ENCODE assay signal across 13 cellular contexts in genomic region chrX:19709812-19710518, GRCh38.
DNase-seq lines count a peak whose midpoint lies in the region; ATAC-seq, FAIRE-seq and TF ChIP-seq lines count a peak whose summit lies in the region.
"Had no signal": no experiment of that assay in that cellular context is flagged by ENCODE, and none has a peak within 500 bp of the region (broad histone marks: within the 10 kb centered on the region; RNA-seq: fewer than 3 reads in every experiment).

No MANE protein-coding gene starts in this region.

- POLR2A ChIA-PET in CD8-positive, alpha-beta T cell (lab: Charles Lee): no interaction called here

- no peak for TF ChIP-seq CTCF in CD8-positive, alpha-beta T cell (IDR thresholded peaks at IDR 0.05)
- TF ChIP-seq CTCF in pancreas (IDR thresholded peaks at IDR 0.05): no peak

- no peak overlapping the region for H3K4me3 ChIP-seq in CD8-positive, alpha-beta T cell (ENCODE audit: low read depth, low read length)
- no peak overlapping the region for H3K4me3 ChIP-seq in mesenchymal stem cell (ENCODE audit: insufficient read depth in 1 of 2, low read depth in 1 of 2, low read length in 2 of 2)
- H3K4me3 ChIP-seq in pancreas: no peak overlapping the region
- H3K4me3 ChIP-seq: uterus had no signal

- H3K4me2 ChIP-seq in mesenchymal stem cell (ENCODE audit: low read length, poor library complexity, severe bottlenecking): peak overlapping the region; percentile 34

- no peak overlapping the region for H3K4me3 Mint-ChIP-seq in CD8-positive, alpha-beta T cell
- H3K4me3 Mint-ChIP-seq in central memory CD8-positive, alpha-beta T cell: no peak overlapping the region
- H3K4me3 Mint-ChIP-seq: naive B cell had no signal

- no peak overlapping the region for H2AK5ac ChIP-seq in mesenchymal stem cell (ENCODE audit: low read length, severe bottlenecking)

- ATAC-seq in CD8-positive, alpha-beta T cell: no peak
- no peak for ATAC-seq in central memory CD8-positive, alpha-beta T cell (replicated peaks; ENCODE audit: extremely low read depth, poor library complexity, severe bottlenecking)
- ATAC-seq in HG03520 (IDR thresholded peaks at IDR 0.05; ENCODE audit: unreplicated experiment): no peak
- no peak for ATAC-seq in pancreas
- ATAC-seq in HG02870 (IDR thresholded peaks at IDR 0.05; ENCODE audit: unreplicated experiment): no peak

- H3K36me3 ChIP-seq in CD8-positive, alpha-beta T cell (ENCODE audit: insufficient read depth, low read length): no peaks in the 10 kb centered on the region
- H3K36me3 ChIP-seq in mesenchymal stem cell (ENCODE audit: control insufficient read depth in 1 of 2, insufficient read depth in 2 of 2, low read depth in 1 of 2, low read length in 2 of 2): no peaks in the 10 kb centered on the region
- H3K36me3 ChIP-seq in pancreas: no peaks in the 10 kb centered on the region
- H3K36me3 ChIP-seq: uterus had no signal

- no peak overlapping the region for H3K4ac ChIP-seq in mesenchymal stem cell (ENCODE audit: low read depth in 1 of 2, low read length in 2 of 2)

- H2BK120ac ChIP-seq in mesenchymal stem cell (ENCODE audit: low read depth, low read length): no peak overlapping the region

- H3K23ac ChIP-seq in mesenchymal stem cell (ENCODE audit: low read length in 2 of 2): no peak overlapping the region

- no peaks in the 10 kb centered on the region for H3K27me3 ChIP-seq in CD8-positive, alpha-beta T cell (ENCODE audit: insufficient read depth, low read length)
- no peaks in the 10 kb centered on the region for H3K27me3 ChIP-seq in mesenchymal stem cell (ENCODE audit: control insufficient read depth in 1 of 2, insufficient read depth in 1 of 2, low read length in 2 of 2)
- peaks cover 0 to 5% (median 0%) of the 10 kb centered on the region in 4 donors for H3K27me3 ChIP-seq in pancreas
- H3K27me3 ChIP-seq: uterus had no signal

- H3K27ac Mint-ChIP-seq in CD8-positive, alpha-beta T cell: peak overlapping the region; percentile 78
- peak overlapping the region; percentile 49 for H3K27ac Mint-ChIP-seq in central memory CD8-positive, alpha-beta T cell (ENCODE audit: low read depth)

- H3K4me1 ChIP-seq in CD8-positive, alpha-beta T cell (ENCODE audit: insufficient read depth, low read length): peaks cover 20% of the 10 kb centered on the region
- peaks cover 4% of the 10 kb centered on the region for H3K4me1 ChIP-seq in mesenchymal stem cell (ENCODE audit: control insufficient read depth, insufficient read depth, low read depth, low read length)
- H3K4me1 ChIP-seq in pancreas: no peaks in the 10 kb centered on the region
- H3K4me1 ChIP-seq: uterus had no signal

- no peak overlapping the region for H3K14ac ChIP-seq in mesenchymal stem cell (ENCODE audit: low read length in 2 of 2)

- no peaks in the 10 kb centered on the region for H3K27me3 Mint-ChIP-seq in CD8-positive, alpha-beta T cell (ENCODE audit: low read depth)
- H3K27me3 Mint-ChIP-seq in central memory CD8-positive, alpha-beta T cell: no peaks in the 10 kb centered on the region
- H3K27me3 Mint-ChIP-seq: naive B cell had no signal

- peaks cover 1% of the 10 kb centered on the region for H3K79me1 ChIP-seq in mesenchymal stem cell (replicated peaks; ENCODE audit: low read length, poor library complexity, severe bottlenecking)

- H2BK15ac ChIP-seq in mesenchymal stem cell (ENCODE audit: low read depth, poor library complexity, severe bottlenecking): no peak overlapping the region

- no peaks in the 10 kb centered on the region for H3K9me3 ChIP-seq in CD8-positive, alpha-beta T cell (ENCODE audit: low read length)
- H3K9me3 ChIP-seq in mesenchymal stem cell (ENCODE audit: control insufficient read depth, low read length) (no peaks in the 10 kb centered on the region), pancreas (no peaks in the 10 kb centered on the region)
- H3K9me3 ChIP-seq: uterus had no signal

- no peak overlapping the region for H2BK5ac ChIP-seq in mesenchymal stem cell (ENCODE audit: low read depth, low read length, poor library complexity, severe bottlenecking)

- H3K36me3 Mint-ChIP-seq in CD8-positive, alpha-beta T cell: peaks cover 37% of the 10 kb centered on the region
- peaks cover 17% of the 10 kb centered on the region for H3K36me3 Mint-ChIP-seq in central memory CD8-positive, alpha-beta T cell (ENCODE audit: insufficient read depth)
- H3K36me3 Mint-ChIP-seq: naive B cell had no signal

- CTCF ChIA-PET in CD8-positive, alpha-beta T cell (lab: Charles Lee): no interaction called here

- peak overlapping the region; percentile 28 for H3K9ac ChIP-seq in mesenchymal stem cell (ENCODE audit: low read length)

- DNase-seq in CD8-positive, alpha-beta T cell: no peak
- DNase-seq in LoVo (ENCODE audit: low spot score): peak; percentile 9
- DNase-seq in central memory CD8-positive, alpha-beta T cell (ENCODE audit: low spot score in 2 of 2): no peak
- DNase-seq in mesenchymal stem cell: peak; percentile 97
- no peak for DNase-seq in GM19238 (ENCODE audit: insufficient read length, low spot score)
- DNase-seq in pancreas: no peak
- DNase-seq: activated gamma-delta T cell treated with Interleukin-2 at 50 U/mL for 16 hours, glutamatergic neuron, naive B cell, NCI-H524, uterus had no signal

- H4K91ac ChIP-seq in mesenchymal stem cell (ENCODE audit: low read length): no peak overlapping the region

- no peak overlapping the region for H2AFZ ChIP-seq in mesenchymal stem cell (ENCODE audit: low read depth, low read length)

- no peak overlapping the region for H3K18ac ChIP-seq in mesenchymal stem cell (ENCODE audit: low read depth in 1 of 2, low read length in 2 of 2)

- H3K4me1 Mint-ChIP-seq in CD8-positive, alpha-beta T cell (ENCODE audit: low read depth): peaks cover 52% of the 10 kb centered on the region
- peaks cover 44% of the 10 kb centered on the region for H3K4me1 Mint-ChIP-seq in central memory CD8-positive, alpha-beta T cell

- H3K27ac ChIP-seq in CD8-positive, alpha-beta T cell (ENCODE audit: low read depth, low read length): no peak overlapping the region
- H3K27ac ChIP-seq in mesenchymal stem cell (ENCODE audit: low read length, poor library complexity, severe bottlenecking): no peak overlapping the region
- H3K27ac ChIP-seq in pancreas: no peak overlapping the region
- H3K27ac ChIP-seq: uterus had no signal

- WGBS in mesenchymal stem cell: 1% methylated on average over 6 of the region's 9 CpGs
- 88 to 89% methylated on average over 9 of the region's 9 CpGs for WGBS in pancreas, 2 donors

- H3K9me3 Mint-ChIP-seq in CD8-positive, alpha-beta T cell: no peaks in the 10 kb centered on the region
- H3K9me3 Mint-ChIP-seq in central memory CD8-positive, alpha-beta T cell: no peaks in the 10 kb centered on the region

- no peak overlapping the region for H4K8ac ChIP-seq in mesenchymal stem cell (ENCODE audit: low read length)

- FAIRE-seq in pancreas (lab: Jason Lieb, UNC): no peak

- H2BK12ac ChIP-seq in mesenchymal stem cell (ENCODE audit: low read length in 2 of 2): no peak overlapping the region

- intact Hi-C loops in CD8-positive, alpha-beta T cell (cut with DNase I, micrococcal nuclease): no loop called here
- intact Hi-C loops in pancreas (cut with DNase I): no loop called here

Comparison
In these comparisons a context has a peak if more than half of its experiments do, and no peak if none do; other contexts are left out.
1. DNase-seq: peak in LoVo (single experiment) and mesenchymal stem cell (single experiment); none in CD8-positive, alpha-beta T cell (0 of 7), central memory CD8-positive, alpha-beta T cell (0 of 2), GM19238 (single experiment) and pancreas (0 of 6).